ENCODE assay signal across 9 cellular contexts in genomic region chr6:29702519-29703103, GRCh38. TPM values are rescaled to one million over a fixed set of nuclear protein-coding genes. Genes with fewer than 3 reads are reported as not detected.
DNase-seq lines count a peak whose midpoint lies in the region; ATAC-seq and TF ChIP-seq lines count a peak whose summit lies in the region.
"Had no signal": no experiment of that assay in that cellular context is flagged by ENCODE, and none has a peak within 500 bp of the region (broad histone marks: within the 10 kb centered on the region; RNA-seq: fewer than 3 reads in every experiment).

No MANE protein-coding gene starts in this region.

- H3K27ac ChIP-seq in cardiac muscle cell, result no peak overlapping the region
- H3K27ac ChIP-seq: BLaER1 treated with 17β-estradiol and CSF1 and Interleukin-3, amounts not matched to agents 10 nM and 100 nM had no signal

- H3K4me3 ChIP-seq in cardiac muscle cell, result no peak overlapping the region
- H3K4me3 ChIP-seq: BLaER1 treated with 17β-estradiol and CSF1 and Interleukin-3, amounts not matched to agents 10 nM and 100 nM had no signal

- no peak for ATAC-seq in HG03432 (IDR thresholded peaks at IDR 0.05; ENCODE audit: unreplicated experiment)

- peaks cover 9% of the 10 kb centered on the region for H3K27me3 ChIP-seq in cardiac muscle cell
- H3K27me3 ChIP-seq: BLaER1 treated with 17β-estradiol and CSF1 and Interleukin-3, amounts not matched to agents 10 nM and 100 nM had no signal

- DNase-seq in NCI-H146 (lab: John Stamatoyannopoulos, UW) (peak; percentile 30), NCI-H146 treated with DMSO at 0.1 percent for 48 hours (lab: John Stamatoyannopoulos, UW; ENCODE audit: unreplicated experiment) (no peak), OCI-M1 (lab: John Stamatoyannopoulos, UW) (peak; percentile 81), cardiac muscle cell (ENCODE audit: low read depth in 1 of 2, low spot score in 1 of 2) (peak; percentile 23 to 65), retina (no peak)
- peak; percentile 90 to 91 for DNase-seq in activated T-cell treated with anti-CD3 and anti-CD28 coated beads, Interleukin-2, amount 50 U/mL, for 48 hours
- peak; percentile 86 for DNase-seq in stimulated activated CD4-positive, alpha-beta T cell treated with anti-CD3 and anti-CD28 coated beads, Interleukin-15, amount 100 ng/mL, for 24 hours

- peak; percentile 52 for TF ChIP-seq CTCF in cardiac muscle cell (IDR thresholded peaks at IDR 0.05; ENCODE audit: low read depth, low read length)

- H3K9me3 ChIP-seq in cardiac muscle cell (ENCODE audit: low read depth), result no peaks in the 10 kb centered on the region
- H3K9me3 ChIP-seq: BLaER1 treated with 17β-estradiol and CSF1 and Interleukin-3, amounts not matched to agents 10 nM and 100 nM had no signal

- H3K36me3 ChIP-seq in cardiac muscle cell, result no peaks in the 10 kb centered on the region
- H3K36me3 ChIP-seq: BLaER1 treated with 17β-estradiol and CSF1 and Interleukin-3, amounts not matched to agents 10 nM and 100 nM had no signal

- no peaks in the 10 kb centered on the region for H3K4me1 ChIP-seq in cardiac muscle cell (ENCODE audit: low read depth)

RNA-seq across cellular contexts. Expression of gene HLA-F, which starts 20.6 kb away (rescaled TPM):
- total RNA-seq in cardiac muscle cell, result 0.78 and 1.5 TPM in 2 replicates
- polyA plus RNA-seq in cardiac muscle cell, result 0.29 and 0.84 TPM in 2 replicates

RNA-seq across cellular contexts. Expression of gene ZFP57, which starts 21.7 kb away (rescaled TPM):
- total RNA-seq in cardiac muscle cell, result 4.1 and 4.9 TPM in 2 replicates
- polyA plus RNA-seq in cardiac muscle cell, result 3.5 and 6.7 TPM in 2 replicates

RNA-seq across cellular contexts. Expression of gene MOG, which starts 45.7 kb away (rescaled TPM):
- 1.3 and 1.8 TPM in 2 replicates for total RNA-seq in cardiac muscle cell
- polyA plus RNA-seq in cardiac muscle cell, result 2.4 and 2.9 TPM in 2 replicates

Comparison
In these comparisons a context has a peak if more than half of its experiments do, and no peak if none do; other contexts are left out.
1. DNase-seq: peak in NCI-H146 (single experiment), OCI-M1 (single experiment), activated T-cell treated with anti-CD3 and anti-CD28 coated beads, Interleukin-2, amount 50 U/mL, for 48 hours (2 of 2), cardiac muscle cell (2 of 2) and stimulated activated CD4-positive, alpha-beta T cell treated with anti-CD3 and anti-CD28 coated beads, Interleukin-15, amount 100 ng/mL, for 24 hours (single experiment); none in NCI-H146 treated with DMSO at 0.1 percent for 48 hours (single experiment) and retina (single experiment).